In genomic region chr5:96112123-96112670, GRCh38 we compare ENCODE assay signal across 25 cellular contexts.
DNase-seq lines count a peak whose midpoint lies in the region; ATAC-seq and TF ChIP-seq lines count a peak whose summit lies in the region.
"Had no signal": no experiment of that assay in that cellular context is flagged by ENCODE, and none has a peak within 500 bp of the region (broad histone marks: within the 10 kb centered on the region; RNA-seq: fewer than 3 reads in every experiment).

No MANE protein-coding gene starts in this region.

- peak; percentile 1 for TF ChIP-seq CTCF in AG09309 (IDR thresholded peaks at IDR 0.05; ENCODE audit: control insufficient read depth, insufficient read depth, low read depth, low read length, missing control alignments)
- peak in 2 of 3 experiments; percentile 15 to 25; a peak in 2 of 6 replicates for TF ChIP-seq CTCF in HCT116 (IDR thresholded peaks at IDR 0.05 in 2 of 3, conservative IDR thresholded peaks at IDR 0.05 in 1 of 3; ENCODE audit: borderline replicate concordance in 1 of 3, insufficient read depth in 1 of 3, low read depth in 2 of 3, low read length in 2 of 3)
- no peak for TF ChIP-seq CTCF in Panc1 (IDR thresholded peaks at IDR 0.05)
- peak; percentile 25 for TF ChIP-seq CTCF in fibroblast of mammary gland (conservative IDR thresholded peaks at IDR 0.05; ENCODE audit: control insufficient read depth, insufficient read depth, low read depth, low read length)

- CTCF ChIA-PET in HCT116 (lab: Charles Lee), result no interaction called here
- CTCF ChIA-PET in Panc1 (lab: Charles Lee), result no interaction called here

- intact Hi-C loops in HCT116 (cut with micrococcal nuclease) (no loop called here), Panc1 (cut with micrococcal nuclease; ENCODE audit: unreplicated experiment) (no loop called here)

- no peak overlapping the region for H3K4me2 ChIP-seq in HCT116 (ENCODE audit: low read length)
- H3K4me2 ChIP-seq: KMS-11 had no signal

- H3K27me3 ChIP-seq in HCT116 (ENCODE audit: insufficient read depth, low read length), result no peaks in the 10 kb centered on the region
- no peaks in the 10 kb centered on the region for H3K27me3 ChIP-seq in Panc1 (ENCODE audit: control insufficient read depth, insufficient read depth, low read length)
- H3K27me3 ChIP-seq: testis had no signal

- H3K36me3 ChIP-seq in HCT116 (ENCODE audit: control insufficient read depth in 1 of 2, insufficient read depth in 2 of 2, low read length in 2 of 2), result no peaks in the 10 kb centered on the region
- H3K36me3 ChIP-seq in Panc1 (ENCODE audit: control insufficient read depth, insufficient read depth, low read length), result no peaks in the 10 kb centered on the region
- H3K36me3 ChIP-seq: WERI-Rb-1 had no signal

- no peak for TF ChIP-seq POLR2A in HCT116 (IDR thresholded peaks at IDR 0.05; ENCODE audit: borderline replicate concordance, extremely low read depth, insufficient read depth, insufficient read length)

- H3K4me1 ChIP-seq in HCT116 (ENCODE audit: control insufficient read depth in 1 of 2, insufficient read depth in 2 of 2, low read length in 2 of 2) (no peaks in the 10 kb centered on the region), Panc1 (ENCODE audit: control insufficient read depth, insufficient read depth, low read length) (peaks cover 8% of the 10 kb centered on the region; the same call in 1 of the 2 replicates)
- H3K4me1 ChIP-seq: parathyroid adenoma, testis had no signal

- in situ Hi-C loops in Panc1 (cut with HindIII; ENCODE audit: low pct_unique_long_range_greater_than_20kb, low sequenced_read_pairs), result no loop called here

- H3K9me2 ChIP-seq in HCT116 (ENCODE audit: insufficient read depth), result no peaks in the 10 kb centered on the region

- H3K4me3 ChIP-seq in AG09309 (ENCODE audit: control insufficient read depth, low read depth, low read length) (no peak overlapping the region), HCT116 (replicated peaks in 1 of 2; ENCODE audit: low read depth in 1 of 2, low read length in 2 of 2) (no peak overlapping the region), Panc1 (ENCODE audit: low read depth in 2 of 2, low read length in 2 of 2) (no peak overlapping the region), fibroblast of mammary gland (ENCODE audit: control insufficient read depth, low read depth, low read length) (no peak overlapping the region)
- H3K4me3 ChIP-seq: GM12878, testis had no signal

- RAD21 ChIA-PET in HCT116 (lab: Charles Lee; ENCODE audit: low non-redundant PET in 1 of 2, low total read pairs in 2 of 2, uncharacterized antibody in 2 of 2, unreplicated experiment in 2 of 2), result no interaction called here

- TF ChIP-seq RAD21 in HCT116 (IDR thresholded peaks at IDR 0.05; ENCODE audit: low read depth), result no peak

- BruUV-seq in HCT116 (replicated peaks; lab: Mats Ljungman, UMichigan), result no TSS peak
- BruUV-seq in Panc1 (replicated peaks; lab: Mats Ljungman, UMichigan), result no TSS peak

- no peaks in the 10 kb centered on the region for H3K9me3 ChIP-seq in HCT116 (ENCODE audit: control insufficient read depth in 1 of 2, insufficient read depth in 1 of 2, low read depth in 1 of 2, low read length in 2 of 2)
- H3K9me3 ChIP-seq in Panc1 (ENCODE audit: control insufficient read depth, insufficient read depth, low read depth, low read length), result no peaks in the 10 kb centered on the region
- H3K9me3 ChIP-seq: testis had no signal

- H4K20me1 ChIP-seq in HCT116 (ENCODE audit: insufficient read depth), result no peaks in the 10 kb centered on the region

- no peak overlapping the region for H2AFZ ChIP-seq in HCT116 (ENCODE audit: low read depth, low read length, poor library complexity, severe bottlenecking)
- H2AFZ ChIP-seq: parathyroid adenoma had no signal

- POLR2A ChIA-PET in HCT116 (lab: Charles Lee) (no interaction called here), Panc1 (lab: Charles Lee) (no interaction called here)

- ATAC-seq in HCT116 (no peak), Panc1 (no peak)
- ATAC-seq: CD8-positive, alpha-beta T cell; GM12878 had no signal

- DNase-seq in AG09309 (ENCODE audit: low read depth), result no peak
- DNase-seq in HCT116 (ENCODE audit: low read depth, low spot score), result no peak
- no peak for DNase-seq in Panc1 (ENCODE audit: low read depth, low spot score)
- no peak for DNase-seq in fibroblast of mammary gland (ENCODE audit: low read depth)
- DNase-seq in MV-4-11 (lab: John Stamatoyannopoulos, UW), result no peak
- no peak for DNase-seq in NOMO-1 (lab: John Stamatoyannopoulos, UW; ENCODE audit: unreplicated experiment in 2 of 2)
- no peak for DNase-seq in occipital lobe (lab: John Stamatoyannopoulos, UW)
- DNase-seq: activated CD4-positive, alpha-beta T cell treated with anti-CD3 and anti-CD28 coated beads for 4 hours; amygdala; CD8-positive, alpha-beta T cell; EL; GOT3; immature natural killer cell; NCI-H146; NCI-H2107; retina; SHP77; small intestine; stimulated activated naive CD8-positive, alpha-beta T cell treated with anti-CD3 and anti-CD28 coated beads, Interleukin-15, Interleukin-2, amounts not matched to agents 100 U/mL and 50 U/mL, for 24 hours; testis; WERI-Rb-1 had no signal

- H3K27ac ChIP-seq in HCT116 (ENCODE audit: low read depth, low read length), result no peak overlapping the region
- H3K27ac ChIP-seq in Panc1 (ENCODE audit: low read length), result peak overlapping the region; percentile 52; the same call in 1 of the 2 replicates
- H3K27ac ChIP-seq: HL-60, KMS-11, parathyroid adenoma, testis, WERI-Rb-1 had no signal

- H3K79me2 ChIP-seq in HCT116 (ENCODE audit: insufficient read depth, low read length), result no peaks in the 10 kb centered on the region
- H3K79me2 ChIP-seq: parathyroid adenoma had no signal

- H3K9ac ChIP-seq in HCT116 (ENCODE audit: low read length), result no peak overlapping the region
- H3K9ac ChIP-seq: KMS-11, parathyroid adenoma had no signal

TF ChIP-seq in HCT116, 20 proteins besides CTCF, POLR2A, EP300 and RAD21:
- TF ChIP-seq TCF7L2 (IDR thresholded peaks at IDR 0.05; ENCODE audit: borderline replicate concordance, extremely low read depth, insufficient read depth, insufficient read length) (no peak), SIN3A (IDR thresholded peaks at IDR 0.05; ENCODE audit: low read depth) (no peak), ELF1 (IDR thresholded peaks at IDR 0.05; ENCODE audit: borderline replicate concordance, low read depth) (no peak), FOSL1 (IDR thresholded peaks at IDR 0.05; ENCODE audit: low read depth) (no peak), MAX (IDR thresholded peaks at IDR 0.05) (no peak), SRF (IDR thresholded peaks at IDR 0.05; ENCODE audit: low read depth) (no peak), EZH2 (IDR thresholded peaks at IDR 0.05) (no peak)
